9 cellular contexts compared by ENCODE assay signal in genomic region chr19:49469828-49470614, GRCh38. TPM values are rescaled to one million over a fixed set of nuclear protein-coding genes. Genes with fewer than 3 reads are reported as not detected.
DNase-seq lines count a peak whose midpoint lies in the region; ATAC-seq, FAIRE-seq and TF ChIP-seq lines count a peak whose summit lies in the region.
"Had no signal": no experiment of that assay in that cellular context is flagged by ENCODE, and none has a peak within 500 bp of the region (broad histone marks: within the 10 kb centered on the region; RNA-seq: fewer than 3 reads in every experiment).

No MANE protein-coding gene starts in this region.

- H3K27me3 ChIP-seq in left ventricle myocardium inferior (ENCODE audit: low read depth) (no peaks in the 10 kb centered on the region), left lung (no peaks in the 10 kb centered on the region), HAP-1 (ENCODE audit: low read depth) (no peaks in the 10 kb centered on the region)

- in situ Hi-C loops in HAP-1 (cut with MboI; ENCODE audit: low sequenced_read_pairs): no loop called here

- H3K36me3 ChIP-seq in left ventricle myocardium inferior (peaks cover 15% of the 10 kb centered on the region), left lung (peaks cover 0 to 49% of the 10 kb centered on the region in 2 donors), HAP-1 (replicated peaks) (peaks cover 6% of the 10 kb centered on the region; the same call in 1 of the 2 replicates)
- H3K36me3 ChIP-seq: thoracic aorta had no signal

- H3K4me3 ChIP-seq in left ventricle myocardium inferior: no peak overlapping the region
- H3K4me3 ChIP-seq in left lung: no peak overlapping the region
- H3K4me3 ChIP-seq in HAP-1: no peak overlapping the region
- H3K4me3 ChIP-seq: thoracic aorta had no signal

- H3K4me1 ChIP-seq in left ventricle myocardium inferior (peaks cover 41% of the 10 kb centered on the region), left lung (peaks cover 0 to 30% of the 10 kb centered on the region in 2 donors), HAP-1 (peaks cover 3% of the 10 kb centered on the region)

- no peak for ATAC-seq in left ventricle myocardium superior
- peak; percentile 33 for ATAC-seq in HG03520 (IDR thresholded peaks at IDR 0.05; ENCODE audit: unreplicated experiment)
- ATAC-seq in left lung: peak; percentile 10

- DNase-seq in left ventricle myocardium inferior (no peak), left ventricle myocardium superior (no peak), left lung (no peak), HTR-8/SVneo (ENCODE audit: insufficient read length, low spot score) (no peak), NCI-H146 treated with DMSO at 0.1 percent for 48 hours (lab: John Stamatoyannopoulos, UW; ENCODE audit: unreplicated experiment) (no peak), HAP-1 (ENCODE audit: low spot score in 2 of 2) (no peak)
- DNase-seq in activated CD8-positive, alpha-beta memory T cell treated with anti-CD3 and anti-CD28 coated beads, Interleukin-2, amount 50 U/mL, for 48 hours: peak; percentile 90

- intact Hi-C loops in left ventricle myocardium inferior (cut with micrococcal nuclease): no loop called here
- intact Hi-C loops in left ventricle myocardium superior (cut with micrococcal nuclease): no loop called here
- intact Hi-C loops in left lung (cut with DNase I): no loop called here

- H3K27ac ChIP-seq in left ventricle myocardium inferior (replicated peaks) (peak overlapping the region; percentile 88), left lung (peak overlapping the region in 1 of 2 donors; percentile 61)
- H3K27ac ChIP-seq: thoracic aorta had no signal

- TF ChIP-seq CTCF in left ventricle myocardium inferior (IDR thresholded peaks at IDR 0.05; ENCODE audit: borderline replicate concordance) (peak; percentile 18), left lung (IDR thresholded peaks at IDR 0.05) (peak in 1 of 2 donors; percentile 15)

- FAIRE-seq in HTR-8/SVneo (lab: Jason Lieb, UNC): no peak

- H3K9me3 ChIP-seq in left ventricle myocardium inferior (replicated peaks) (no peaks in the 10 kb centered on the region), left lung (no peaks in the 10 kb centered on the region), HAP-1 (no peaks in the 10 kb centered on the region)
- H3K9me3 ChIP-seq: thoracic aorta had no signal

RNA-seq across cellular contexts. Expression of gene FLT3LG, which starts 4.0 kb away (rescaled TPM):
- total RNA-seq in left ventricle myocardium inferior: 3.1 TPM
- total RNA-seq in left ventricle myocardium superior: 5.9 TPM
- 10 to 100 TPM in 1 of 2 donors, 1 to 10 TPM in 1; 6.8 to 10.1 TPM for total RNA-seq in left lung

RNA-seq across cellular contexts. Expression of gene ALDH16A1, which starts 17.0 kb away (rescaled TPM):
- 9.6 TPM for total RNA-seq in left ventricle myocardium inferior
- total RNA-seq in left ventricle myocardium superior: 11.5 TPM
- total RNA-seq in left lung: 10 to 100 TPM; 29.3 to 54.2 TPM

RNA-seq across cellular contexts. Expression of gene RPL13A, which starts 17.4 kb away (rescaled TPM):
- total RNA-seq in left ventricle myocardium inferior: 1,308 TPM
- 1,289 TPM for total RNA-seq in left ventricle myocardium superior
- total RNA-seq in left lung: 1,000 to 10,000 TPM; 1,924 to 2,053 TPM

RNA-seq across cellular contexts. Expression of gene PIH1D1, which starts 18.4 kb away (rescaled TPM):
- 24.7 TPM for total RNA-seq in left ventricle myocardium inferior
- total RNA-seq in left ventricle myocardium superior: 29.6 TPM
- 10 to 100 TPM; 54.4 to 78.5 TPM for total RNA-seq in left lung

RNA-seq across cellular contexts. Expression of gene RPS11, which starts 26.2 kb away (rescaled TPM):
- total RNA-seq in left ventricle myocardium inferior (998 TPM), left ventricle myocardium superior (1,034 TPM), left lung (1,000 to 10,000 TPM; 1,463 to 1,657 TPM)
